Comparison of ENCODE assay signal across 9 cellular contexts in the genomic region with DNA sequence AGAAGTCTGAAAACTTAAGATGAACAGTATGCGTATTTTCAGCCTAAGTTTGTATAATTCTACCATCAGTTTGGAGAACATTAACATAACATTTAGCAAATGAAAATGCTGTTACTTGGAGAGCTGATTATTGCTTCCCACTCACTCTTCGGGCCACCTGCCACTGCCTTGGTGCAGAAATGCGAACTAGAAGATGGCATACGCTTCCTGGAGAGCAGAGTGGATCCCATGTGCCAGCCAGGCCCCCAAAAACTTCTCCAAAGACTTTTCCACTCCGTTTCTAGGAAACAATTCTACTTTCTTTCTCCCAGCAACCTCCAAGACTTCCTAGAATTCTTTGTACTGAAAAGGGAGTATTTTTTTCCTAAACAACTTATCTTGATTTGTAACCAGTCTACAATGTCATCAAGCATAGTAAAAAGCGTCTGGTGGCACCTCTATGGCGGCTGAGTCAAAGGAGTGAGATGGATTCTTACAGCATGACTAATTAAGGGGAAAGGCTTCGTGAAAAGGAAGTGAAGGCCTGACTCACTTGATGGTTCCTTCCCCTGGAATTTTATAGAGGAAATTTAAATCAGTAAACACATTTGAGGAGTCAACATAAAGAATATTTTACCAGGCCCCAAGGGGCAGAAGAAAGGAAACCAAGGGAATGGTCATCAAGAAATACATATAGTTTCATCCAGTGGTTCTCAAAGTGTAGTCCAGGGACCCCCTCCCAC. TPM values are rescaled to one million over a fixed set of nuclear protein-coding genes. Genes with fewer than 3 reads are reported as not detected.
DNase-seq lines count a peak whose midpoint lies in the region; ATAC-seq and TF ChIP-seq lines count a peak whose summit lies in the region.
"Had no signal": no experiment of that assay in that cellular context is flagged by ENCODE, and none has a peak within 500 bp of the region (broad histone marks: within the 10 kb centered on the region; RNA-seq: fewer than 3 reads in every experiment).

No MANE protein-coding gene starts in this region.

- H3K9ac ChIP-seq in endodermal cell (ENCODE audit: extremely low read depth, low read length, poor library complexity, severe bottlenecking): no peak overlapping the region

- no peak overlapping the region for H3K4me3 ChIP-seq in endodermal cell (ENCODE audit: low read length)

- H3K9me3 Mint-ChIP-seq in endodermal cell (no peaks in the 10 kb centered on the region), mesothelial cell of epicardium (no peaks in the 10 kb centered on the region)

- WGBS in endodermal cell (ENCODE audit: insufficient coverage in 1 of 2, insufficient read length in 1 of 2), 2 experiments: 77 to 100% methylated on average over 3 to 8 of the region's 8 CpGs

- peak overlapping the region; percentile 64 for H3K27ac Mint-ChIP-seq in endodermal cell
- peak overlapping the region; percentile 90 for H3K27ac Mint-ChIP-seq in mesothelial cell of epicardium

- no peak for TF ChIP-seq CTCF in endodermal cell (conservative IDR thresholded peaks at IDR 0.05)
- no peak for TF ChIP-seq CTCF in mesothelial cell of epicardium (IDR thresholded peaks at IDR 0.05; ENCODE audit: unreplicated experiment)
- no peak for TF ChIP-seq CTCF in GM10248 (IDR thresholded peaks at IDR 0.05; ENCODE audit: control extremely low read depth, extremely low read depth, low read depth, missing control alignments)

- POLR2A ChIA-PET in GM10248 (lab: Yijun Ruan, JAX): no interaction called here

- H3K27ac ChIP-seq in endodermal cell (ENCODE audit: low read depth, low read length): peak overlapping the region; percentile 69
- H3K27ac ChIP-seq: WERI-Rb-1 had no signal

- H3K36me3 Mint-ChIP-seq in endodermal cell (ENCODE audit: low read depth): peaks cover 25% of the 10 kb centered on the region
- H3K36me3 Mint-ChIP-seq in mesothelial cell of epicardium: peaks cover 14% of the 10 kb centered on the region

- H3K4me1 Mint-ChIP-seq in endodermal cell: peaks cover 35% of the 10 kb centered on the region
- peaks cover 62% of the 10 kb centered on the region for H3K4me1 Mint-ChIP-seq in mesothelial cell of epicardium

- CTCF ChIA-PET in GM10248 (lab: Yijun Ruan, JAX): interaction anchor here (1.3 to 2.6 kb wide), 3 partner anchors 8 to 34 kb away, joined by 3 to 10 read pairs (median 4); no protein-coding TSS in a partner anchor

- H3K4me1 ChIP-seq in endodermal cell (ENCODE audit: control insufficient read depth, insufficient read depth, low read length): no peaks in the 10 kb centered on the region

- H3K4me3 Mint-ChIP-seq in endodermal cell: no peak overlapping the region
- no peak overlapping the region for H3K4me3 Mint-ChIP-seq in mesothelial cell of epicardium

- H3K27me3 Mint-ChIP-seq in endodermal cell (ENCODE audit: insufficient read depth) (no peaks in the 10 kb centered on the region), mesothelial cell of epicardium (ENCODE audit: low read depth) (no peaks in the 10 kb centered on the region)

- H3K36me3 ChIP-seq in endodermal cell (ENCODE audit: control insufficient read depth, insufficient read depth, low read length): peaks cover 40% of the 10 kb centered on the region

- ATAC-seq in HG02938 (IDR thresholded peaks at IDR 0.05; ENCODE audit: unreplicated experiment): no peak
- no peak for ATAC-seq in GM18907 (IDR thresholded peaks at IDR 0.05; ENCODE audit: unreplicated experiment)

- no peaks in the 10 kb centered on the region for H3K9me3 ChIP-seq in endodermal cell (ENCODE audit: control insufficient read depth, low read length)

- peak; percentile 47 for DNase-seq in Ammon's horn (ENCODE audit: low spot score)
- DNase-seq in MV-4-11 (lab: John Stamatoyannopoulos, UW): peak; percentile 34
- DNase-seq in endodermal cell: no peak
- DNase-seq in mesothelial cell of epicardium (ENCODE audit: low spot score in 2 of 2, unreplicated experiment in 2 of 2): no peak
- DNase-seq in GM10248 (ENCODE audit: extremely low spot score): no peak
- DNase-seq in retina: no peak
- DNase-seq: WERI-Rb-1 had no signal

- H3K27me3 ChIP-seq in endodermal cell (ENCODE audit: control insufficient read depth, insufficient read depth, low read length, poor library complexity, severe bottlenecking): no peaks in the 10 kb centered on the region

RNA-seq across cellular contexts. Expression of a gene that starts 36.6 kb away (rescaled TPM):
- total RNA-seq in endodermal cell: 10 to 100 TPM; 30.0 to 37.3 TPM
- polyA plus RNA-seq in endodermal cell (2013, experiment 1 of 2): 46.2 TPM
- 44.9 TPM for polyA plus RNA-seq in endodermal cell (2013, experiment 2 of 2)
- 60.4 to 64.6 TPM (median 64.5 TPM) in 3 replicates for total RNA-seq in mesothelial cell of epicardium

Comparison
In these comparisons a context has a peak if more than half of its experiments do, and no peak if none do; other contexts are left out.
1. DNase-seq: peak in Ammon's horn (single experiment) and MV-4-11 (single experiment); none in endodermal cell (single experiment), mesothelial cell of epicardium (0 of 2), GM10248 (single experiment) and retina (single experiment).